In the genomic region with DNA sequence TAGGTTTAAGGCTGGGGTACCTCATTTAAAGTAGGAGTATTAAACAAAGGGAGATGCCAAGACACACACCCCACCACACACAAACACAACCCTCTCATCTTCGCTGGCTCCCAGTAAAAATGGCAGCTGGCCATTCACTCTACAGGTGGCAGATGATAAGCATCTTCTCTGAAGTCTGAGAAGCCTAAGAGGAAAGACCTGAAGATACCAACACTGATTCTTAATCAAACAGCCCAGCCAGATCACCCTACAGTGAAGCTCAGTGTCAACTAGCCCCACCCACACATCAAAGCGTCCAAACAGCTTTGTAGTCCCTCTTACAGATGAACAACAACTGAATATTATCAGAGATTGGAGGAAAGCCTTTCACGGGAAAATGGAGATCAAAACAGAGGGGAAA, we compare ENCODE assay signal across 31 cellular contexts. TPM values are rescaled to one million over a fixed set of nuclear protein-coding genes. Genes with fewer than 3 reads are reported as not detected.
"Had no signal": no experiment of that assay in that cellular context is flagged by ENCODE, and none has a peak within 500 bp of the region (broad histone marks: within the 10 kb centered on the region; RNA-seq: fewer than 3 reads in every experiment).

No MANE protein-coding gene starts in this region.

- H3K36me3 ChIP-seq: adrenal gland, brain microvascular endothelial cell, breast epithelium, WERI-Rb-1 had no signal

- H3K27me3 ChIP-seq: adrenal gland, body of pancreas, brain microvascular endothelial cell, breast epithelium had no signal

- H3K4me1 ChIP-seq: adrenal gland, body of pancreas, breast epithelium had no signal

- H3K4me3 ChIP-seq: adrenal gland, body of pancreas, breast epithelium had no signal

- H3K27ac ChIP-seq: adrenal gland, body of pancreas, brain microvascular endothelial cell, breast epithelium, WERI-Rb-1 had no signal

- ATAC-seq: activated CD4-positive, CD25-positive, alpha-beta regulatory T cell treated with anti-CD3 and anti-CD28 coated beads, Interleukin-2, amount 50 U/mL, for 24 hours; activated CD8-positive, alpha-beta T cell treated with anti-CD3 and anti-CD28 coated beads, Interleukin-2, amount 10 ng/mL, durations not matched to agents 7 days and 5 days; activated naive CD4-positive, alpha-beta T cell treated with anti-CD3 and anti-CD28 coated beads, Interleukin-2, amount 50 U/mL, for 72 hours; body of pancreas; WTC11 had no signal

- DNase-seq: activated CD4-positive, alpha-beta memory T cell treated with anti-CD3 and anti-CD28 coated beads, Interleukin-2, amount 10 ng/mL, durations not matched to agents 7 days and 5 days; activated CD4-positive, alpha-beta T cell treated with anti-CD3 and anti-CD28 coated beads for 1 hour; activated CD4-positive, alpha-beta T cell treated with anti-CD3 and anti-CD28 coated beads for 36 hours; activated CD4-positive, alpha-beta T cell treated with anti-CD3 and anti-CD28 coated beads for 48 hours; activated CD4-positive, alpha-beta T cell treated with anti-CD3 and anti-CD28 coated beads, Interleukin-2, amount 10 ng/mL, durations not matched to agents 7 days and 5 days; activated CD4-positive, alpha-beta T cell treated with anti-CD3 and anti-CD28 coated beads, Interleukin-2, amount 50 U/mL, for 48 hours; activated CD4-positive, CD25-positive, alpha-beta regulatory T cell; activated CD8-positive, alpha-beta memory T cell treated with anti-CD3 and anti-CD28 coated beads for 24 hours; activated CD8-positive, alpha-beta memory T cell treated with anti-CD3 and anti-CD28 coated beads, Interleukin-2, amount 10 ng/mL, durations not matched to agents 7 days and 5 days; activated CD8-positive, alpha-beta memory T cell treated with anti-CD3 and anti-CD28 coated beads, Interleukin-2, amount 50 U/mL, for 48 hours; activated CD8-positive, alpha-beta T cell treated with anti-CD3 and anti-CD28 coated beads, Interleukin-2, amount 10 ng/mL, durations not matched to agents 7 days and 5 days; activated effector memory CD4-positive, alpha-beta T cell treated with Interleukin-2 at 50 U/mL for 16 hours; activated gamma-delta T cell; activated naive CD4-positive, alpha-beta T cell treated with anti-CD3 and anti-CD28 coated beads, Interleukin-2, amount 50 U/mL, for 16 hours; activated naive CD4-positive, alpha-beta T cell treated with Interleukin-2 at 50 U/mL for 16 hours; activated naive CD8-positive, alpha-beta T cell treated with anti-CD3 and anti-CD28 coated beads for 36 hours; activated T-cell treated with anti-CD3 and anti-CD28 coated beads, Interleukin-2, amount 50 U/mL, for 24 hours; activated T-cell treated with anti-CD3 and anti-CD28 coated beads, Interleukin-2, amount 50 U/mL, for 48 hours; adrenal gland; amniotic stem cell; aorta; body of pancreas; brain microvascular endothelial cell; central memory CD4-positive, alpha-beta T cell; T-helper 9 cell; WERI-Rb-1 had no signal

- H3K9me3 ChIP-seq: adrenal gland, body of pancreas, breast epithelium had no signal

RNA-seq across cellular contexts. Expression of gene SPOCK1, which starts 59.5 kb away (rescaled TPM):
- total RNA-seq: activated CD4-positive, alpha-beta T cell treated with anti-CD3 and anti-CD28 coated beads for 36 hours; activated CD8-positive, alpha-beta T cell treated with anti-CD3 and anti-CD28 coated beads, Interleukin-2, amount 10 ng/mL, durations not matched to agents 7 days and 5 days; activated naive CD4-positive, alpha-beta T cell treated with anti-CD3 and anti-CD28 coated beads, Interleukin-2, amount 50 U/mL, for 72 hours; activated T-helper 2 cell treated with anti-CD3 and anti-CD28 coated beads, Interferon-gamma antibody, Interleukin-2, Interleukin-4, amounts not matched to agents 10 μg/mL and 5 μg/mL and 100 μg/mL, durations not matched to agents 14 hours and 24 hours and 36 hours had no signal
